28 cellular contexts compared by ENCODE assay signal in the genomic region with DNA sequence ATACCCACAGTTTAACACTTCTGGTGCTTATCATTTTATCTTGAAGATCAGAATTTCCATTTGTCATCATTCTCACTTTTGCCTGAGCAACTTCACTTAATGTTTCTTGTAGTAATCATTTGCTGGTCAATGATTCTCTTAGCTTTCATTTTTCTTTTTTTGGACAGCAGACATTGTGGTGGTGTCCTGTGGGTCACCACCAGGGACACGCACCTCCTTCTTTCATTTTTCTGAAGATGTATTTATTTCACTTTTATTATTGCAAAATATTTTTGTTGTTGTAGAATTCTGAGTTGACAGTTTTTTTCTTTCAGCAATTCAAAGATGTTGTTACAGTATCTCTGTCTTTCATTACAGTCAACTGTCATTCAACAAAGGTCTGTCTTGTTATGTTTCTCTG.
"Had no signal": no experiment of that assay in that cellular context is flagged by ENCODE, and none has a peak within 500 bp of the region (broad histone marks: within the 10 kb centered on the region; RNA-seq: fewer than 3 reads in every experiment).

No MANE protein-coding gene starts in this region.

- H3K9me3 Mint-ChIP-seq: natural killer cell treated with Interleukin-12 subunit alpha and Interleukin-12 subunit beta and Interleukin-15 and Interleukin-18, amount 100 ng/mL, for 72 hours; neural crest cell had no signal

- H3K27me3 ChIP-seq: pancreas, testis, thyroid gland, upper lobe of right lung had no signal

- H3K27ac Mint-ChIP-seq: memory B cell; natural killer cell treated with Interleukin-12 subunit alpha and Interleukin-12 subunit beta and Interleukin-15 and Interleukin-18, amount 100 ng/mL, for 72 hours; stimulated activated naive B cell treated with anti-CD40 and anti-IgM and Interleukin-4, amounts not matched to agents 10 μg/mL and 1 μg/mL and 100 μg/mL, for 72 hours had no signal

- H3K9me3 ChIP-seq: mucosa of descending colon, pancreas, prostate gland, stomach, testis, thyroid gland, transverse colon, upper lobe of right lung had no signal

- DNase-seq: islet precursor cell; left ventricle myocardium inferior; midbrain; mucosa of descending colon; naive thymus-derived CD4-positive, alpha-beta T cell; nucleus accumbens; pancreas; posterior cingulate gyrus; retina; right cardiac atrium; stimulated activated CD4-positive, alpha-beta T cell treated with anti-CD3 and anti-CD28 coated beads, Interleukin-12 subunit alpha, Interleukin-12 subunit beta, amount 100 ng/mL, for 4 hours; stimulated activated CD4-positive, alpha-beta T cell treated with anti-CD3 and anti-CD28 coated beads, Interleukin-15, amount 100 ng/mL, for 24 hours; stimulated activated CD4-positive, alpha-beta T cell treated with anti-CD3 and anti-CD28 coated beads, Interleukin-2, amount 100 ng/mL, for 24 hours; stimulated activated CD4-positive, alpha-beta T cell treated with anti-CD3 and anti-CD28 coated beads, Interleukin-4, amount 100 ng/mL, for 1 hour; stimulated activated naive B cell treated with anti-CD40 and anti-IgM and Interleukin-4, amounts not matched to agents 10 μg/mL and 1 μg/mL and 100 μg/mL, for 72 hours; stimulated activated naive CD8-positive, alpha-beta T cell treated with anti-CD3 and anti-CD28 coated beads, Interleukin-15, Interleukin-2, amounts not matched to agents 100 U/mL and 50 U/mL, for 24 hours; stomach; testis; thyroid gland; transverse colon; upper lobe of right lung had no signal

- ATAC-seq: mucosa of descending colon; naive thymus-derived CD4-positive, alpha-beta T cell; natural killer cell treated with Interleukin-12 subunit alpha and Interleukin-12 subunit beta and Interleukin-15 and Interleukin-18, amount 100 ng/mL, for 72 hours; pancreas; right cardiac atrium; sciatic nerve; stimulated activated naive B cell treated with anti-CD40 and anti-IgM and Interleukin-4, amounts not matched to agents 10 μg/mL and 1 μg/mL and 100 μg/mL, for 72 hours; stimulated activated naive CD8-positive, alpha-beta T cell treated with anti-CD3 and anti-CD28 coated beads, Interleukin-15, Interleukin-2, amounts not matched to agents 100 U/mL and 50 U/mL, for 24 hours; upper lobe of right lung had no signal

- H3K4me1 Mint-ChIP-seq: memory B cell; stimulated activated naive B cell treated with anti-CD40 and anti-IgM and Interleukin-4, amounts not matched to agents 10 μg/mL and 1 μg/mL and 100 μg/mL, for 72 hours had no signal

- H3K27ac ChIP-seq: left ventricle myocardium inferior, pancreas, prostate gland, skin epidermis, stomach, testis, thyroid gland, transverse colon, upper lobe of right lung had no signal

- H3K4me3 Mint-ChIP-seq: memory B cell; naive thymus-derived CD4-positive, alpha-beta T cell; natural killer cell treated with Interleukin-12 subunit alpha and Interleukin-12 subunit beta and Interleukin-15 and Interleukin-18, amount 100 ng/mL, for 72 hours; neural crest cell; stimulated activated naive B cell treated with anti-CD40 and anti-IgM and Interleukin-4, amounts not matched to agents 10 μg/mL and 1 μg/mL and 100 μg/mL, for 72 hours had no signal

- H3K4me3 ChIP-seq: left ventricle myocardium inferior, lung, mucosa of descending colon, pancreas, prostate gland, skin epidermis, stomach, testis, thyroid gland, transverse colon, upper lobe of right lung had no signal

- H3K36me3 Mint-ChIP-seq: memory B cell; naive thymus-derived CD4-positive, alpha-beta T cell; natural killer cell treated with Interleukin-12 subunit alpha and Interleukin-12 subunit beta and Interleukin-15 and Interleukin-18, amount 100 ng/mL, for 72 hours; stimulated activated naive B cell treated with anti-CD40 and anti-IgM and Interleukin-4, amounts not matched to agents 10 μg/mL and 1 μg/mL and 100 μg/mL, for 72 hours had no signal

- H3K36me3 ChIP-seq: left ventricle myocardium inferior, pancreas, prostate gland, stomach, thyroid gland, transverse colon, upper lobe of right lung had no signal

- H3K4me1 ChIP-seq: left ventricle myocardium inferior, pancreas, prostate gland, stomach, testis, thyroid gland, transverse colon, upper lobe of right lung had no signal
